ENCODE assay signal across 9 cellular contexts in genomic region chr19:782195-783043, GRCh38. TPM values are rescaled to one million over a fixed set of nuclear protein-coding genes. Genes with fewer than 3 reads are reported as not detected.
DNase-seq lines count a peak whose midpoint lies in the region; ATAC-seq and TF ChIP-seq lines count a peak whose summit lies in the region.
"Had no signal": no experiment of that assay in that cellular context is flagged by ENCODE, and none has a peak within 500 bp of the region (broad histone marks: within the 10 kb centered on the region; RNA-seq: fewer than 3 reads in every experiment).

No MANE protein-coding gene starts in this region.

- H3K27ac Mint-ChIP-seq in type B pancreatic cell, result peak overlapping the region; percentile 74

- H3K36me3 Mint-ChIP-seq in type B pancreatic cell, result no peaks in the 10 kb centered on the region

- peaks cover 16% of the 10 kb centered on the region for H3K4me1 Mint-ChIP-seq in type B pancreatic cell (ENCODE audit: unreplicated experiment)

- ATAC-seq in left lobe of liver, result peak; percentile 29
- ATAC-seq in GM19455 (IDR thresholded peaks at IDR 0.05; ENCODE audit: unreplicated experiment), result no peak
- ATAC-seq in HG03439 (IDR thresholded peaks at IDR 0.05; ENCODE audit: unreplicated experiment), result no peak

- DNase-seq in HuH-7.5 (ENCODE audit: low spot score) (peak; percentile 70), dermis blood vessel endothelial cell (peak; percentile 75), left lobe of liver (ENCODE audit: low spot score) (no peak), type B pancreatic cell (ENCODE audit: extremely low spot score, unreplicated experiment) (peak; percentile 71), DMS79 treated with DMSO at 0.1 percent for 48 hours (lab: John Stamatoyannopoulos, UW) (no peak)
- no peak for DNase-seq in stimulated activated CD4-positive, alpha-beta T cell treated with anti-CD3 and anti-CD28 coated beads, Interleukin-1b, Interleukin-23, amount 100 ng/mL, for 48 hours

- H3K4me3 Mint-ChIP-seq in type B pancreatic cell, result peak overlapping the region; percentile 64

- H3K27me3 Mint-ChIP-seq in type B pancreatic cell, result no peaks in the 10 kb centered on the region

- no peaks in the 10 kb centered on the region for H3K9me3 Mint-ChIP-seq in type B pancreatic cell

- no peak for TF ChIP-seq CTCF in type B pancreatic cell (conservative IDR thresholded peaks at IDR 0.05)

RNA-seq across cellular contexts. Expression of gene PTBP1, which starts 14.8 kb away (rescaled TPM):
- total RNA-seq in dermis blood vessel endothelial cell (123 and 212 TPM in 2 replicates), left lobe of liver (115 TPM), type B pancreatic cell (ENCODE audit: low replicate concordance) (416 and 496 TPM in 2 replicates)

RNA-seq across cellular contexts. Expression of gene MISP, which starts 31.5 kb away (rescaled TPM):
- 0.05 TPM in 1 of 2 replicates, not detected in the other for total RNA-seq in dermis blood vessel endothelial cell
- total RNA-seq in left lobe of liver, result 0.18 TPM
- total RNA-seq in type B pancreatic cell (ENCODE audit: low replicate concordance), result 9.4 and 20.8 TPM in 2 replicates
- total RNA-seq: T-helper 2 cell treated with Interferon-gamma antibody and Interleukin-4, amounts not matched to agents 100 ng/mL and 5 ng/mL, for 36 hours had no signal

RNA-seq across cellular contexts. Expression of gene PLPPR3, which starts 39.3 kb away (rescaled TPM):
- total RNA-seq in dermis blood vessel endothelial cell (under 0.01 TPM in 1 of 2 replicates, not detected in the other), left lobe of liver (not detected), type B pancreatic cell (ENCODE audit: low replicate concordance) (9.9 and 29.2 TPM in 2 replicates)
- total RNA-seq: T-helper 2 cell treated with Interferon-gamma antibody and Interleukin-4, amounts not matched to agents 100 ng/mL and 5 ng/mL, for 36 hours had no signal

RNA-seq across cellular contexts. Expression of gene AZU1, which starts 45.2 kb away (rescaled TPM):
- total RNA-seq in dermis blood vessel endothelial cell, result not detected in 2 replicates
- 0.60 TPM for total RNA-seq in left lobe of liver
- total RNA-seq in type B pancreatic cell (ENCODE audit: low replicate concordance), result 0.41 TPM in 1 of 2 replicates, not detected in the other
- total RNA-seq: T-helper 2 cell treated with Interferon-gamma antibody and Interleukin-4, amounts not matched to agents 100 ng/mL and 5 ng/mL, for 36 hours had no signal

RNA-seq across cellular contexts. Expression of gene PRTN3, which starts 58.4 kb away (rescaled TPM):
- total RNA-seq in dermis blood vessel endothelial cell (not detected in 2 replicates), left lobe of liver (0.23 TPM), type B pancreatic cell (ENCODE audit: low replicate concordance) (0.45 TPM in 1 of 2 replicates, not detected in the other)
- total RNA-seq: T-helper 2 cell treated with Interferon-gamma antibody and Interleukin-4, amounts not matched to agents 100 ng/mL and 5 ng/mL, for 36 hours had no signal

Comparison
In these comparisons a context has a peak if more than half of its experiments do, and no peak if none do; other contexts are left out.
1. DNase-seq: peak in HuH-7.5 (single experiment), dermis blood vessel endothelial cell (single experiment) and type B pancreatic cell (single experiment); none in left lobe of liver (single experiment), DMS79 treated with DMSO at 0.1 percent for 48 hours (single experiment) and stimulated activated CD4-positive, alpha-beta T cell treated with anti-CD3 and anti-CD28 coated beads, Interleukin-1b, Interleukin-23, amount 100 ng/mL, for 48 hours (single experiment).
2. RNA of gene PLPPR3, which starts 39.3 kb away (total RNA-seq): 9.9 to 29.2 TPM in type B pancreatic cell; under 0.01 TPM in dermis blood vessel endothelial cell and not detected in left lobe of liver (single experiment); every median in the first group is over 10 times any median in the second.